7 cellular contexts compared by ENCODE assay signal in genomic region chr3:190863119-190863465, GRCh38. TPM values are rescaled to one million over a fixed set of nuclear protein-coding genes. Genes with fewer than 3 reads are reported as not detected.
DNase-seq lines count a peak whose midpoint lies in the region; ATAC-seq and TF ChIP-seq lines count a peak whose summit lies in the region.

No MANE protein-coding gene starts in this region.

- TF ChIP-seq CTCF in activated CD8-positive, alpha-beta T cell treated with anti-CD3 and anti-CD28 coated beads for 36 hours (IDR thresholded peaks at IDR 0.05): no peak

- intact Hi-C loops in activated CD8-positive, alpha-beta T cell treated with anti-CD3 and anti-CD28 coated beads for 36 hours (cut with micrococcal nuclease): no loop called here

- peaks cover 36% of the 10 kb centered on the region for H3K27me3 Mint-ChIP-seq in activated CD8-positive, alpha-beta T cell treated with anti-CD3 and anti-CD28 coated beads for 36 hours
- peaks cover 3 to 13% (median 8%) of the 10 kb centered on the region in 3 donors for H3K27me3 Mint-ChIP-seq in immature natural killer cell (ENCODE audit: low read depth in 3 of 3)
- H3K27me3 Mint-ChIP-seq in stimulated activated naive B cell treated with anti-CD40 and anti-IgM and Interleukin-4, amounts not matched to agents 10 μg/mL and 1 μg/mL and 100 μg/mL, for 72 hours: peaks cover 39 to 50% of the 10 kb centered on the region in 2 donors

- POLR2A ChIA-PET in activated CD8-positive, alpha-beta T cell treated with anti-CD3 and anti-CD28 coated beads for 36 hours (lab: Charles Lee): no interaction called here

- H3K4me3 Mint-ChIP-seq in activated CD8-positive, alpha-beta T cell treated with anti-CD3 and anti-CD28 coated beads for 36 hours: peak overlapping the region; percentile 32
- peak overlapping the region in 4 of 5 donors; percentile 30 to 55 (median 48) for H3K4me3 Mint-ChIP-seq in immature natural killer cell
- peak overlapping the region; percentile 35 to 63 for H3K4me3 Mint-ChIP-seq in stimulated activated naive B cell treated with anti-CD40 and anti-IgM and Interleukin-4, amounts not matched to agents 10 μg/mL and 1 μg/mL and 100 μg/mL, for 72 hours

- H3K9me3 Mint-ChIP-seq in activated CD8-positive, alpha-beta T cell treated with anti-CD3 and anti-CD28 coated beads for 36 hours: no peaks in the 10 kb centered on the region
- peaks cover 0 to 19% (median 4%) of the 10 kb centered on the region in 6 donors for H3K9me3 Mint-ChIP-seq in immature natural killer cell
- H3K9me3 Mint-ChIP-seq in stimulated activated naive B cell treated with anti-CD40 and anti-IgM and Interleukin-4, amounts not matched to agents 10 μg/mL and 1 μg/mL and 100 μg/mL, for 72 hours: no peaks in the 10 kb centered on the region

- CTCF ChIA-PET in activated CD8-positive, alpha-beta T cell treated with anti-CD3 and anti-CD28 coated beads for 36 hours (lab: Charles Lee): no interaction called here

- peak; percentile 13 for ATAC-seq in HG02852 (IDR thresholded peaks at IDR 0.05; ENCODE audit: unreplicated experiment)
- ATAC-seq in activated CD8-positive, alpha-beta T cell treated with anti-CD3 and anti-CD28 coated beads for 36 hours: no peak
- ATAC-seq in stimulated activated naive B cell treated with anti-CD40 and anti-IgM and Interleukin-4, amounts not matched to agents 10 μg/mL and 1 μg/mL and 100 μg/mL, for 72 hours (replicated peaks): no peak
- no peak for ATAC-seq in GM18517 (IDR thresholded peaks at IDR 0.05; ENCODE audit: unreplicated experiment)

- DNase-seq in activated CD8-positive, alpha-beta T cell treated with anti-CD3 and anti-CD28 coated beads for 36 hours: no peak
- DNase-seq in immature natural killer cell (no peak), MV-4-11 (lab: John Stamatoyannopoulos, UW) (no peak)
- no peak for DNase-seq in stimulated activated naive B cell treated with anti-CD40 and anti-IgM and Interleukin-4, amounts not matched to agents 10 μg/mL and 1 μg/mL and 100 μg/mL, for 72 hours
- DNase-seq in stimulated activated naive CD4-positive, alpha-beta T cell treated with Interleukin-2 at 50 U/mL for 16 hours (lab: John Stamatoyannopoulos, UW): no peak

- H3K4me1 Mint-ChIP-seq in activated CD8-positive, alpha-beta T cell treated with anti-CD3 and anti-CD28 coated beads for 36 hours (ENCODE audit: low read depth): peaks cover 7% of the 10 kb centered on the region
- no peaks in the 10 kb centered on the region for H3K4me1 Mint-ChIP-seq in immature natural killer cell
- H3K4me1 Mint-ChIP-seq in stimulated activated naive B cell treated with anti-CD40 and anti-IgM and Interleukin-4, amounts not matched to agents 10 μg/mL and 1 μg/mL and 100 μg/mL, for 72 hours: peaks cover 6% of the 10 kb centered on the region in 2 donors

- H3K27ac Mint-ChIP-seq in activated CD8-positive, alpha-beta T cell treated with anti-CD3 and anti-CD28 coated beads for 36 hours: no peak overlapping the region
- no peak overlapping the region for H3K27ac Mint-ChIP-seq in immature natural killer cell
- no peak overlapping the region for H3K27ac Mint-ChIP-seq in stimulated activated naive B cell treated with anti-CD40 and anti-IgM and Interleukin-4, amounts not matched to agents 10 μg/mL and 1 μg/mL and 100 μg/mL, for 72 hours

- H3K36me3 Mint-ChIP-seq in activated CD8-positive, alpha-beta T cell treated with anti-CD3 and anti-CD28 coated beads for 36 hours (ENCODE audit: low read depth): no peaks in the 10 kb centered on the region
- peaks cover 0 to 5% (median 3%) of the 10 kb centered on the region in 3 donors for H3K36me3 Mint-ChIP-seq in immature natural killer cell
- H3K36me3 Mint-ChIP-seq in stimulated activated naive B cell treated with anti-CD40 and anti-IgM and Interleukin-4, amounts not matched to agents 10 μg/mL and 1 μg/mL and 100 μg/mL, for 72 hours: no peaks in the 10 kb centered on the region

RNA-seq across cellular contexts. Expression of gene GMNC, which starts 0.6 kb away (rescaled TPM):
- total RNA-seq in activated CD8-positive, alpha-beta T cell treated with anti-CD3 and anti-CD28 coated beads for 36 hours: not detected
- polyA plus RNA-seq in immature natural killer cell: not detected
